In the genomic region with DNA sequence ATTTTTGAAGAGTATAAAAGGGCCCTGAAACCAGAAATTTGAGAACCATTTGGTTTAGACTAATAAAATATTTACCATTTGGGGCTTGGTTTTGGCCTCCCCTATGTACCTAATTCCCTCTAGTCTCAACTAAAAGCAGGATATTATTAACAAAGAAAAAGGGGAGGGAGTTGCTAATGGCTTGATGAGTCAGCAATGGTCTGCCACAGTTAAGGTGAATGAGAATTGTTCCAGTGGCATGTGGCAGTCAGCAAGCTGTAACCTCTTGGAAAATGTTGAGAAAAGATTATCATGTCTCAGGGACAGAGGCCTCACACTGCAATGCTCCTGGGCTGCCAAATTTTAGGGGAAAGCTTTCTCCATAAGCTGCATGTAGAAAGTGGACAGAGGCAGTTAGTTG, we compare ENCODE assay signal across 15 cellular contexts. TPM values are rescaled to one million over a fixed set of nuclear protein-coding genes. Genes with fewer than 3 reads are reported as not detected.
A peak's percentile ranks its signal among the peaks of the same experiment; 100 is the strongest.
DNase-seq lines count a peak whose midpoint lies in the region; ATAC-seq and TF ChIP-seq lines count a peak whose summit lies in the region.
"Had no signal": no experiment of that assay in that cellular context is flagged by ENCODE, and none has a peak within 500 bp of the region (broad histone marks: within the 10 kb centered on the region; RNA-seq: fewer than 3 reads in every experiment).

No MANE protein-coding gene starts in this region.

- no peak overlapping the region for H4K8ac ChIP-seq in mesenchymal stem cell (ENCODE audit: low read length)

- CTCF ChIA-PET in mammary epithelial cell (lab: Charles Lee; ENCODE audit: low non-redundant PET) = no interaction called here

- no peaks in the 10 kb centered on the region for H3K79me2 ChIP-seq in GM23248 (ENCODE audit: insufficient read depth)
- H3K79me2 ChIP-seq in Loucy (ENCODE audit: insufficient read depth, low read length) = no peaks in the 10 kb centered on the region
- no peaks in the 10 kb centered on the region for H3K79me2 ChIP-seq in mammary epithelial cell (ENCODE audit: insufficient read depth, low read length)

- H3K9ac ChIP-seq in GM23248 = no peak overlapping the region
- H3K9ac ChIP-seq in Loucy (ENCODE audit: low read depth, low read length, poor library complexity, severe bottlenecking) = no peak overlapping the region
- H3K9ac ChIP-seq in mammary epithelial cell (ENCODE audit: insufficient read depth, low read length) = no peak overlapping the region
- no peak overlapping the region for H3K9ac ChIP-seq in mesenchymal stem cell (ENCODE audit: low read length)

- no peak overlapping the region for H3K4me2 ChIP-seq in GM23248 (ENCODE audit: unreplicated experiment)
- H3K4me2 ChIP-seq in Loucy (ENCODE audit: low read depth, low read length, poor library complexity, severe bottlenecking) = no peak overlapping the region
- no peak overlapping the region for H3K4me2 ChIP-seq in mammary epithelial cell (ENCODE audit: insufficient read depth, low read depth, low read length)
- no peak overlapping the region for H3K4me2 ChIP-seq in mesenchymal stem cell (ENCODE audit: low read length, poor library complexity, severe bottlenecking)

- no peak overlapping the region for H2BK12ac ChIP-seq in mesenchymal stem cell (ENCODE audit: low read length in 2 of 2)

- intact Hi-C loops in mammary epithelial cell (cut with micrococcal nuclease) = no loop called here

- H3K4me3 ChIP-seq in GM23248 (no peak overlapping the region), Loucy (ENCODE audit: low read length, poor library complexity, severe bottlenecking) (no peak overlapping the region), mammary epithelial cell (replicated peaks in 1 of 3; ENCODE audit: insufficient read depth in 1 of 3, low read depth in 2 of 3, low read length in 3 of 3) (no peak overlapping the region), mesenchymal stem cell (ENCODE audit: insufficient read depth in 1 of 2, low read depth in 1 of 2, low read length in 2 of 2) (no peak overlapping the region)
- H3K4me3 ChIP-seq: left lung had no signal

- no peak overlapping the region for H2AK5ac ChIP-seq in mesenchymal stem cell (ENCODE audit: low read length, severe bottlenecking)

- H2BK15ac ChIP-seq in mesenchymal stem cell (ENCODE audit: low read depth, poor library complexity, severe bottlenecking) = no peak overlapping the region

- H3K79me1 ChIP-seq in mesenchymal stem cell (replicated peaks; ENCODE audit: low read length, poor library complexity, severe bottlenecking) = peaks cover 15% of the 10 kb centered on the region

- no peak overlapping the region for H4K91ac ChIP-seq in mesenchymal stem cell (ENCODE audit: low read length)

- no peak overlapping the region for H2BK120ac ChIP-seq in mesenchymal stem cell (ENCODE audit: low read depth, low read length)

- ATAC-seq in HG02588 (IDR thresholded peaks at IDR 0.05; ENCODE audit: unreplicated experiment) = no peak
- ATAC-seq in HG02981 (IDR thresholded peaks at IDR 0.05; ENCODE audit: unreplicated experiment) = no peak
- ATAC-seq in GM18907 (IDR thresholded peaks at IDR 0.05; ENCODE audit: unreplicated experiment) = no peak
- ATAC-seq: activated T-helper 17 cell treated with anti-CD3 and anti-CD28 coated beads, Interleukin-2, amount 50 U/mL, for 72 hours; left lung had no signal

- no peak overlapping the region for H3K4ac ChIP-seq in mesenchymal stem cell (ENCODE audit: low read depth in 1 of 2, low read length in 2 of 2)

- no peak overlapping the region for H3K23ac ChIP-seq in mesenchymal stem cell (ENCODE audit: low read length in 2 of 2)

- BruUV-seq in mammary epithelial cell (replicated peaks; lab: Mats Ljungman, UMichigan) = no TSS peak

- H4K20me1 ChIP-seq in GM23248 (ENCODE audit: insufficient read depth) (no peaks in the 10 kb centered on the region), Loucy (ENCODE audit: insufficient read depth, low read length, poor library complexity, severe bottlenecking) (no peaks in the 10 kb centered on the region), mammary epithelial cell (ENCODE audit: insufficient read depth, low read length) (no peaks in the 10 kb centered on the region)

- no peak overlapping the region for H3K27ac ChIP-seq in GM23248
- H3K27ac ChIP-seq in mammary epithelial cell (ENCODE audit: insufficient read depth, low read depth, low read length) = no peak overlapping the region
- H3K27ac ChIP-seq in mesenchymal stem cell (ENCODE audit: low read length, poor library complexity, severe bottlenecking) = no peak overlapping the region
- H3K27ac ChIP-seq: left lung had no signal

- H3K27me3 ChIP-seq in GM23248 (replicated peaks; ENCODE audit: insufficient read depth) (no peaks in the 10 kb centered on the region), Loucy (ENCODE audit: insufficient read depth, low read length, poor library complexity, severe bottlenecking) (no peaks in the 10 kb centered on the region), mammary epithelial cell (ENCODE audit: insufficient read depth, low read length) (no peaks in the 10 kb centered on the region), mesenchymal stem cell (ENCODE audit: control insufficient read depth in 1 of 2, insufficient read depth in 1 of 2, low read length in 2 of 2) (no peaks in the 10 kb centered on the region)
- H3K27me3 ChIP-seq: left lung had no signal

- no peak overlapping the region for H2BK5ac ChIP-seq in mesenchymal stem cell (ENCODE audit: low read depth, low read length, poor library complexity, severe bottlenecking)

- H3K14ac ChIP-seq in mesenchymal stem cell (ENCODE audit: low read length in 2 of 2) = no peak overlapping the region

- H3K36me3 ChIP-seq in GM23248 (ENCODE audit: low read depth) (no peaks in the 10 kb centered on the region), Loucy (ENCODE audit: insufficient read depth, low read length) (no peaks in the 10 kb centered on the region), mammary epithelial cell (ENCODE audit: insufficient read depth, low read length) (no peaks in the 10 kb centered on the region), mesenchymal stem cell (ENCODE audit: control insufficient read depth in 1 of 2, insufficient read depth in 2 of 2, low read depth in 1 of 2, low read length in 2 of 2) (peaks cover 0 to 8% of the 10 kb centered on the region in 2 experiments)
- H3K36me3 ChIP-seq: left lung had no signal

- H3K4me1 ChIP-seq in GM23248 (ENCODE audit: insufficient read depth) = 0 out of 2 replicates have a peak, but pooled peaks cover 3% of the 10 kb centered on the region
- no peaks in the 10 kb centered on the region for H3K4me1 ChIP-seq in Loucy (ENCODE audit: insufficient read depth, low read length, poor library complexity, severe bottlenecking)
- H3K4me1 ChIP-seq in mammary epithelial cell (ENCODE audit: insufficient read depth, low read length) = peaks cover 5% of the 10 kb centered on the region
- H3K4me1 ChIP-seq in mesenchymal stem cell (ENCODE audit: control insufficient read depth, insufficient read depth, low read depth, low read length) = peaks cover 3% of the 10 kb centered on the region
- H3K4me1 ChIP-seq: left lung had no signal

- no peaks in the 10 kb centered on the region for H3K9me3 ChIP-seq in GM23248 (ENCODE audit: low read depth)
- H3K9me3 ChIP-seq in Loucy (ENCODE audit: insufficient read depth, low read depth, low read length) = no peaks in the 10 kb centered on the region
- no peaks in the 10 kb centered on the region for H3K9me3 ChIP-seq in mammary epithelial cell (replicated peaks; ENCODE audit: insufficient read depth, low read length)
- H3K9me3 ChIP-seq in mesenchymal stem cell (ENCODE audit: control insufficient read depth, low read length) = no peaks in the 10 kb centered on the region
- H3K9me3 ChIP-seq: left lung had no signal

- in situ Hi-C loops in GM23248 (cut with MboI) (no loop called here), mammary epithelial cell (cut with MboI; ENCODE audit: low sequenced_read_pairs in 2 of 2) (no loop called here)

- DNase-seq in GM23248 (peak; percentile 24), mammary epithelial cell (peak; percentile 37), mesenchymal stem cell (peak; percentile 13)
- DNase-seq: activated CD4-positive, alpha-beta T cell treated with anti-CD3 and anti-CD28 coated beads, Interleukin-2, amount 10 ng/mL, durations not matched to agents 24 days and 14 days; CD4-positive, alpha-beta memory T cell; DMS79 treated with DMSO at 0.1 percent for 48 hours; left lung; NCI-H2029; NCI-H446; Right ventricle myocardium superior had no signal

- H3K9me2 ChIP-seq in GM23248 (ENCODE audit: insufficient read depth) = no peaks in the 10 kb centered on the region
- no peaks in the 10 kb centered on the region for H3K9me2 ChIP-seq in Loucy (replicated peaks; ENCODE audit: low read depth, low read length)

- TF ChIP-seq CTCF in Loucy (conservative IDR thresholded peaks at IDR 0.05; ENCODE audit: low read length) = no peak
- no peak for TF ChIP-seq CTCF in mammary epithelial cell (conservative IDR thresholded peaks at IDR 0.05 in 1 of 2, IDR thresholded peaks at IDR 0.05 in 1 of 2; ENCODE audit: extremely low read depth in 1 of 2, insufficient read depth in 1 of 2, low read depth in 1 of 2, low read length in 2 of 2)

- H3F3A ChIP-seq in GM23248 (ENCODE audit: insufficient read depth) (no peaks in the 10 kb centered on the region), Loucy (ENCODE audit: low read depth) (no peaks in the 10 kb centered on the region)

- H2AFZ ChIP-seq in GM23248 = no peak overlapping the region
- peak overlapping the region; percentile 64; the same call in 1 of the 2 replicates for H2AFZ ChIP-seq in Loucy (ENCODE audit: low read length)
- no peak overlapping the region for H2AFZ ChIP-seq in mammary epithelial cell (ENCODE audit: low read depth, low read length)
- no peak overlapping the region for H2AFZ ChIP-seq in mesenchymal stem cell (ENCODE audit: low read depth, low read length)

- H3K18ac ChIP-seq in mesenchymal stem cell (ENCODE audit: low read depth in 1 of 2, low read length in 2 of 2) = no peak overlapping the region

- dilution Hi-C loops in mammary epithelial cell (cut with HindIII; ENCODE audit: low sequenced_read_pairs) = no loop called here

RNA-seq across cellular contexts. Expression of a gene that starts 20.1 kb away (rescaled TPM):
- total RNA-seq in GM23248 (2014; rRNA removed; shearing (Covaris generic)) = 82.6 and 85.4 TPM in 2 replicates
- polyA plus RNA-seq in GM23248 (2016; fragmentation: Nextera tagmentation; extraction: Ambion mirVana) = 46.4 and 48.0 TPM in 2 replicates
- total RNA-seq in mammary epithelial cell = 10 to 100 TPM; 54.5 to 60.7 TPM
- 20.0 TPM for polyA plus RNA-seq in mammary epithelial cell
- 31.5 TPM for polyA minus RNA-seq in mammary epithelial cell
- polyA plus RNA-seq in mesenchymal stem cell (2013, experiment 1 of 2) = 21.0 TPM
- polyA plus RNA-seq in mesenchymal stem cell (2013, experiment 2 of 2) = 20.8 TPM
